Comparison of ENCODE assay signal across 25 cellular contexts in the genomic region with DNA sequence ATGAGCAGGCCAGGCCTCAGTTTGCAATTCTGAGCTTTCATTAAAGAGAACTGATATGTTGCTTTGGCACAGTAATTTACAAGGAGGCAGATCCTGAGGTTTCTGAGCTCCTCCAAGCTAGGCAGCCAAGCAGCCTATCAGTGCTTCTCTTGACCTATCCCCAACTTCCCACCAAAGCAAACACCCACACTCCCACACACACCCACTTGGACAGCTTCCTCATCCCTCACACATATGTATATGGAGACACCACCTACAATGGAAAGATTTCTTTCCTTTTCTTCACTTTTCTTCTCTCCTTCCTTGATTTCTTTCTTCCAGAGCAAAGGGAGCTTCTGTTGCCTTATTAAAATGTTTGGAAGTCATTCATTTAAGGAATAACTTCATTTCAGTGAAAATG.
"Had no signal": no experiment of that assay in that cellular context is flagged by ENCODE, and none has a peak within 500 bp of the region (broad histone marks: within the 10 kb centered on the region; RNA-seq: fewer than 3 reads in every experiment).

No MANE protein-coding gene starts in this region.

- ATAC-seq: effector memory CD8-positive, alpha-beta T cell; esophagus mucosa; foreskin keratinocyte; gastrocnemius medialis; gastroesophageal sphincter; heart left ventricle; heart right ventricle had no signal

- H3K27me3 ChIP-seq: colonic mucosa, dorsolateral prefrontal cortex, esophagus muscularis mucosa, esophagus squamous epithelium, gastrocnemius medialis, gastroesophageal sphincter, heart left ventricle, heart right ventricle had no signal

- H3K4me3 Mint-ChIP-seq: dendritic cell treated with granulocyte-macrophage colony-stimulating factor and Interleukin-4, amounts not matched to agents 40 ng/mL and 50 ng/mL, for 4 days; effector memory CD8-positive, alpha-beta T cell; endodermal cell had no signal

- H3K27me3 Mint-ChIP-seq: dendritic cell treated with granulocyte-macrophage colony-stimulating factor and Interleukin-4, amounts not matched to agents 40 ng/mL and 50 ng/mL, for 4 days; effector memory CD8-positive, alpha-beta T cell had no signal

- DNase-seq: colonic mucosa; cortex of kidney; dermis blood vessel endothelial cell; dorsolateral prefrontal cortex; effector CD4-positive, alpha-beta T cell; effector CD8-positive, alpha-beta T cell; effector memory CD4-positive, alpha-beta T cell; effector memory CD8-positive, alpha-beta T cell; endodermal cell; erythroblast; esophagus squamous epithelium; foreskin fibroblast; foreskin keratinocyte; foreskin melanocyte; gastrocnemius medialis; glutamatergic neuron; head of caudate nucleus; heart left ventricle; heart right ventricle had no signal

- H3K9me3 ChIP-seq: colonic mucosa, esophagus muscularis mucosa, esophagus squamous epithelium, gastrocnemius medialis, gastroesophageal sphincter, heart left ventricle had no signal

- H3K27ac ChIP-seq: colonic mucosa, coronary artery, epithelial cell of prostate, esophagus muscularis mucosa, esophagus squamous epithelium, foreskin keratinocyte, gastrocnemius medialis, gastroesophageal sphincter, heart left ventricle, heart right ventricle had no signal

- H3K36me3 ChIP-seq: colonic mucosa, esophagus muscularis mucosa, esophagus squamous epithelium, gastrocnemius medialis, gastroesophageal sphincter, heart left ventricle, heart right ventricle had no signal

- H3K4me1 ChIP-seq: colonic mucosa, esophagus squamous epithelium, foreskin keratinocyte, gastrocnemius medialis had no signal

- H3K27ac Mint-ChIP-seq: dendritic cell treated with granulocyte-macrophage colony-stimulating factor and Interleukin-4, amounts not matched to agents 40 ng/mL and 50 ng/mL, for 4 days; effector memory CD8-positive, alpha-beta T cell; endodermal cell had no signal

- H3K9me3 Mint-ChIP-seq: endodermal cell had no signal

- H3K4me3 ChIP-seq: colonic mucosa, coronary artery, dorsolateral prefrontal cortex, esophagus muscularis mucosa, esophagus squamous epithelium, gastrocnemius medialis, gastroesophageal sphincter, heart left ventricle, heart right ventricle had no signal
